In genomic region chr5:68074633-68075032, GRCh38 we compare ENCODE assay signal across 23 cellular contexts.
DNase-seq lines count a peak whose midpoint lies in the region; ATAC-seq and TF ChIP-seq lines count a peak whose summit lies in the region.
"Had no signal": no experiment of that assay in that cellular context is flagged by ENCODE, and none has a peak within 500 bp of the region (broad histone marks: within the 10 kb centered on the region; RNA-seq: fewer than 3 reads in every experiment).

No MANE protein-coding gene starts in this region.

- H3K4me3 ChIP-seq in DND-41 (ENCODE audit: low read depth in 1 of 2, low read length in 2 of 2): no peak overlapping the region
- H3K4me3 ChIP-seq: gastroesophageal sphincter, neural progenitor cell, pancreas, SJSA1 had no signal

- DNase-seq in NCI-H1436 (lab: John Stamatoyannopoulos, UW) (peak; percentile 30), NCI-H1436 treated with DMSO at 0.1 percent for 48 hours (lab: John Stamatoyannopoulos, UW) (no peak), DND-41 (no peak), NCI-H748 (lab: John Stamatoyannopoulos, UW; ENCODE audit: unreplicated experiment) (peak; percentile 76), islet precursor cell (peak; percentile 58), middle frontal gyrus (ENCODE audit: extremely low spot score, low spot score) (no peak)
- no peak for DNase-seq in activated naive CD4-positive, alpha-beta T cell (lab: John Stamatoyannopoulos, UW)
- DNase-seq: activated CD4-positive, alpha-beta T cell treated with anti-CD3 and anti-CD28 coated beads, Interleukin-2, amount 10 ng/mL, durations not matched to agents 24 days and 14 days; activated CD8-positive, alpha-beta memory T cell treated with anti-CD3 and anti-CD28 coated beads for 24 hours; activated T-cell treated with anti-CD3 and anti-CD28 coated beads for 4 hours; CD4-positive, CD25-positive, alpha-beta regulatory T cell; DMS 273 treated with DMSO at 0.1 percent for 48 hours; H9; hippocampal formation; IMR-90; NCI-H524 treated with DMSO at 0.1 percent for 48 hours; pancreas; stimulated activated naive CD4-positive, alpha-beta T cell; T1000 had no signal

- no peak overlapping the region for H3K4me2 ChIP-seq in DND-41 (ENCODE audit: insufficient read depth, low read length)
- H3K4me2 ChIP-seq: neural progenitor cell had no signal

- no peak for ATAC-seq in DND-41 (ENCODE audit: insufficient read depth, low read depth)
- ATAC-seq in GM18861 (IDR thresholded peaks at IDR 0.05; ENCODE audit: unreplicated experiment): no peak
- ATAC-seq: gastroesophageal sphincter, pancreas had no signal

- H3K9ac ChIP-seq in DND-41 (ENCODE audit: low read depth, low read length): no peak overlapping the region
- H3K9ac ChIP-seq: neural progenitor cell had no signal

- H2AFZ ChIP-seq in DND-41 (ENCODE audit: low read depth, low read length): no peak overlapping the region
- H2AFZ ChIP-seq: neural progenitor cell had no signal

- H3K27ac ChIP-seq in DND-41 (ENCODE audit: low read length): no peak overlapping the region
- H3K27ac ChIP-seq: gastroesophageal sphincter, neural progenitor cell, pancreas, SJSA1 had no signal

- peak; percentile 24 for TF ChIP-seq CTCF in DND-41 (IDR thresholded peaks at IDR 0.05; ENCODE audit: borderline replicate concordance, extremely low read depth, low read length, poor library complexity, severe bottlenecking)

- no peaks in the 10 kb centered on the region for H3K27me3 ChIP-seq in DND-41 (ENCODE audit: insufficient read depth, low read length, poor library complexity)
- H3K27me3 ChIP-seq: gastroesophageal sphincter, neural progenitor cell, pancreas, SJSA1 had no signal

- H3K36me3 ChIP-seq in DND-41 (ENCODE audit: insufficient read depth, low read length): no peaks in the 10 kb centered on the region
- H3K36me3 ChIP-seq: gastroesophageal sphincter, neural progenitor cell, pancreas, SJSA1 had no signal

- no peaks in the 10 kb centered on the region for H3K9me3 ChIP-seq in DND-41 (ENCODE audit: insufficient read depth, low read length, severe bottlenecking)
- H3K9me3 ChIP-seq: gastroesophageal sphincter, pancreas had no signal

- no peaks in the 10 kb centered on the region for H4K20me1 ChIP-seq in DND-41 (ENCODE audit: insufficient read depth, low read length)

- no peaks in the 10 kb centered on the region for H3K4me1 ChIP-seq in DND-41 (ENCODE audit: insufficient read depth, low read length)
- H3K4me1 ChIP-seq: gastroesophageal sphincter, pancreas, SJSA1 had no signal

- no peaks in the 10 kb centered on the region for H3K79me2 ChIP-seq in DND-41 (ENCODE audit: insufficient read depth, low read length)

Comparison
In these comparisons a context has a peak if more than half of its experiments do, and no peak if none do; other contexts are left out.
1. DNase-seq: peak in NCI-H1436 (single experiment), NCI-H748 (single experiment) and islet precursor cell (single experiment); none in NCI-H1436 treated with DMSO at 0.1 percent for 48 hours (single experiment), DND-41 (single experiment), middle frontal gyrus (single experiment) and activated naive CD4-positive, alpha-beta T cell (0 of 4).